11 cellular contexts compared by ENCODE assay signal in genomic region chr11:76041208-76041607, GRCh38.
"Had no signal": no experiment of that assay in that cellular context is flagged by ENCODE, and none has a peak within 500 bp of the region (broad histone marks: within the 10 kb centered on the region; RNA-seq: fewer than 3 reads in every experiment).

No MANE protein-coding gene starts in this region.

- H3K4me3 ChIP-seq: lung, thyroid gland had no signal

- ATAC-seq: activated CD8-positive, alpha-beta memory T cell treated with anti-CD3 and anti-CD28 coated beads, Interleukin-2, amount 10 ng/mL, durations not matched to agents 7 days and 5 days; natural killer cell; stimulated activated memory B cell treated with anti-CD40 and anti-IgM and Interleukin-4, amounts not matched to agents 10 μg/mL and 1 μg/mL and 100 μg/mL, for 72 hours had no signal

- H3K9me3 ChIP-seq: thyroid gland had no signal

- H3K36me3 ChIP-seq: thyroid gland had no signal

- H3K27ac ChIP-seq: thyroid gland had no signal

- DNase-seq: activated CD4-positive, alpha-beta memory T cell treated with anti-CD3 and anti-CD28 coated beads for 36 hours; activated CD8-positive, alpha-beta memory T cell treated with anti-CD3 and anti-CD28 coated beads, Interleukin-2, amount 10 ng/mL, durations not matched to agents 7 days and 5 days; activated naive CD4-positive, alpha-beta T cell treated with anti-CD3 and anti-CD28 coated beads, Interleukin-2, amount 10 ng/mL, durations not matched to agents 7 days and 5 days; activated T-cell treated with anti-CD3 and anti-CD28 coated beads, Interleukin-2, amount 50 U/mL, for 1 hour; effector memory CD4-positive, alpha-beta T cell; head of caudate nucleus; natural killer cell; stimulated activated CD4-positive, alpha-beta T cell treated with anti-CD3 and anti-CD28 coated beads, Interleukin-2, amount 100 ng/mL, for 48 hours; thyroid gland had no signal

- H3K27me3 ChIP-seq: thyroid gland had no signal

- H3K4me1 ChIP-seq: thyroid gland had no signal
